ENCODE assay signal across 8 cellular contexts in the genomic region with DNA sequence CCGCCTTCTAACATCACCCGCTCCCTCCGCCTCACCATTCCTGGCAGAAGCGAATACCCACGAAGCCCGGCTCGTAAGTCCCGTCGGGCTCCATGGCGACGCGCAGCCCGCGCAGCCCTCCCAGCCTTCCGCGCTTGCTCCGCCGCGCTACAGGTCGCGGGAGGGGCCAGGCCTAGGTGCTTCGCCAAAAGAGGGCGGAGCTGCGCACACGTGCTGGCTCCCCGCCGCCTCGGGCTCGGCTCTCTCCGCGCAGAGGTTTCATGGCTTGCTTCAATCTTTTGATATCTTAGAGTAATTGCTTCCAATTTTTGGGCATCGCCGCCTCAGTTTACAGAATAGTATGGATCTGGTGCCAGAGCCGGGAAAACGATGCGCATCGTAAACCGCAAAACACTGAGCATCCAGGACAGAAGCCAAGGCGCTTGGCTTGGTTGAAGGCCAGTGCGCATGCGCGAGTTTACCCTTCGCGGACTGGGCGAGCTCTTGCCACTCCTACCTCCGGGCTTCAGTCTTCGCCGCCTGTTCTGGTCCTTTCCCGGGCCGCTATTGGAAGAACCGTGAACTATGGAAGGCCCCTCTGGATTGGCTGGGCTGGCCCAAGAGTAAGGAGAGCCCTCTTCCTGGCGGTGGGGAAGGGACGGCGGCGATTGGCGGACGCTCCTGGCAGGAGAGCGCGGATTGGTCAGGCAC. TPM values are rescaled to one million over a fixed set of nuclear protein-coding genes. Genes with fewer than 3 reads are reported as not detected.
DNase-seq lines count a peak whose midpoint lies in the region; ATAC-seq and TF ChIP-seq lines count a peak whose summit lies in the region.

TSS of gene POLR2I (minus strand) at position 113 of the 690 bp plus-strand sequence. CDS start at position 94, 19 bp downstream.

- BruUV-seq in PC-3 (replicated peaks; lab: Mats Ljungman, UMichigan), result no TSS peak

- peaks cover 18% of the 10 kb centered on the region; the same call in 1 of the 2 replicates for H3K4me1 ChIP-seq in PC-3 (ENCODE audit: insufficient read depth, low read length)
- H3K4me1 ChIP-seq in mucosa of descending colon (ENCODE audit: low read depth), result peaks cover 14% of the 10 kb centered on the region

- H3K27ac ChIP-seq in PC-3 (ENCODE audit: low read length), result peak within 1 kb of the TSS; percentile 66

- CTCF ChIA-PET in PC-3 (lab: Charles Lee), result interaction anchor here (0.7 to 1.0 kb wide), 2 partner anchors 59 to 184 kb away, joined by 3 to 5 read pairs; no protein-coding TSS in a partner anchor

- no peak for TF ChIP-seq EP300 in Ishikawa (IDR thresholded peaks at IDR 0.05; ENCODE audit: borderline replicate concordance)

- H3K36me3 ChIP-seq in PC-3 (ENCODE audit: low read depth, low read length) (no peaks in the 10 kb centered on the region), mucosa of descending colon (ENCODE audit: low read depth) (peaks cover 4% of the 10 kb centered on the region)

- peak within 1 kb of the TSS; percentile 96 for H3K4me2 ChIP-seq in PC-3 (ENCODE audit: low read length)

- H3K27me3 ChIP-seq in PC-3 (ENCODE audit: low read length), result no peaks in the 10 kb centered on the region

- TF ChIP-seq RAD21 in Ishikawa (IDR thresholded peaks at IDR 0.05; ENCODE audit: low read depth), result no peak

- ATAC-seq in GM21576 (IDR thresholded peaks at IDR 0.05; ENCODE audit: unreplicated experiment), result peak; percentile 87
- peak; percentile 90 for ATAC-seq in PC-3
- ATAC-seq in mucosa of descending colon, result peak; percentile 90

- no peaks in the 10 kb centered on the region for H4K20me1 ChIP-seq in PC-3 (ENCODE audit: low read length)

- H3K9me3 ChIP-seq in PC-3 (ENCODE audit: low read length) (no peaks in the 10 kb centered on the region), mucosa of descending colon (no peaks in the 10 kb centered on the region)

- peaks cover 28% of the 10 kb centered on the region for H3K79me2 ChIP-seq in PC-3 (ENCODE audit: low read length)

- DNase-seq in DMS114 treated with DMSO at 0.1 percent for 48 hours (lab: John Stamatoyannopoulos, UW; ENCODE audit: unreplicated experiment) (peak; percentile 99), PC-3 (peak; percentile 97), activated T-cell treated with anti-CD3 and anti-CD28 coated beads for 48 hours (ENCODE audit: low read depth) (peak; percentile 94), epithelial cell of esophagus (ENCODE audit: low read depth) (peak; percentile 100), mucosa of descending colon (peak; percentile 97 to 100 (median 99))
- DNase-seq in stimulated activated CD8-positive, alpha-beta memory T cell treated with anti-CD3 and anti-CD28 coated beads, Interleukin-4, amount 100 ng/mL, for 24 hours (ENCODE audit: low read depth), result peak; percentile 96

- TF ChIP-seq CTCF in PC-3 (conservative IDR thresholded peaks at IDR 0.05; ENCODE audit: low read depth, low read length) (no peak), epithelial cell of esophagus (IDR thresholded peaks at IDR 0.05; ENCODE audit: insufficient read depth, low read depth, low read length, missing control alignments) (no peak), mucosa of descending colon (IDR thresholded peaks at IDR 0.05) (no peak)

- H2AFZ ChIP-seq in PC-3 (ENCODE audit: low read length), result peak within 1 kb of the TSS; percentile 95

- intact Hi-C loops in PC-3 (cut with micrococcal nuclease), result no loop called here
- intact Hi-C loops in mucosa of descending colon (cut with DNase I, micrococcal nuclease), result no loop called here

- peak within 1 kb of the TSS; percentile 79 for H3K9ac ChIP-seq in PC-3 (ENCODE audit: low read length)

- POLR2A ChIA-PET in PC-3 (lab: Charles Lee; ENCODE audit: unreplicated experiment), result interaction anchor here (0.6 to 0.7 kb wide), 3 partner anchors 21 to 45 kb away, joined by 3 to 34 read pairs (median 5); no protein-coding TSS in a partner anchor

- H3K4me3 ChIP-seq in PC-3 (ENCODE audit: low read length) (peak within 1 kb of the TSS; percentile 73), epithelial cell of esophagus (ENCODE audit: low read length) (peak within 1 kb of the TSS; percentile 97), mucosa of descending colon (peak within 1 kb of the TSS; percentile 45)

- H3F3A ChIP-seq in PC-3 (ENCODE audit: low read length, unreplicated experiment), result no peaks in the 10 kb centered on the region

- H3K9me2 ChIP-seq in PC-3 (replicated peaks; ENCODE audit: low read length), result no peaks in the 10 kb centered on the region

TF ChIP-seq in Ishikawa, 13 proteins besides CTCF, POLR2A, EP300 and RAD21:
- TF ChIP-seq TCF12 (IDR thresholded peaks at IDR 0.05; ENCODE audit: low read depth), result no peak; the same call in 1 of the 2 replicates
- TF ChIP-seq CEBPB (IDR thresholded peaks at IDR 0.05), result no peak
- TF ChIP-seq TAF1 (IDR thresholded peaks at IDR 0.05; ENCODE audit: low read depth), result 0 out of 2 replicates have a peak, but pooled peaks have one; percentile 37
- peak; percentile 79 for TF ChIP-seq YY1 (IDR thresholded peaks at IDR 0.05; ENCODE audit: low read depth)
- 0 out of 2 replicates have a peak, but pooled peaks have one; percentile 25 for TF ChIP-seq FOXM1 (IDR thresholded peaks at IDR 0.05; ENCODE audit: borderline replicate concordance, low read depth)
- TF ChIP-seq, protein P1, sequence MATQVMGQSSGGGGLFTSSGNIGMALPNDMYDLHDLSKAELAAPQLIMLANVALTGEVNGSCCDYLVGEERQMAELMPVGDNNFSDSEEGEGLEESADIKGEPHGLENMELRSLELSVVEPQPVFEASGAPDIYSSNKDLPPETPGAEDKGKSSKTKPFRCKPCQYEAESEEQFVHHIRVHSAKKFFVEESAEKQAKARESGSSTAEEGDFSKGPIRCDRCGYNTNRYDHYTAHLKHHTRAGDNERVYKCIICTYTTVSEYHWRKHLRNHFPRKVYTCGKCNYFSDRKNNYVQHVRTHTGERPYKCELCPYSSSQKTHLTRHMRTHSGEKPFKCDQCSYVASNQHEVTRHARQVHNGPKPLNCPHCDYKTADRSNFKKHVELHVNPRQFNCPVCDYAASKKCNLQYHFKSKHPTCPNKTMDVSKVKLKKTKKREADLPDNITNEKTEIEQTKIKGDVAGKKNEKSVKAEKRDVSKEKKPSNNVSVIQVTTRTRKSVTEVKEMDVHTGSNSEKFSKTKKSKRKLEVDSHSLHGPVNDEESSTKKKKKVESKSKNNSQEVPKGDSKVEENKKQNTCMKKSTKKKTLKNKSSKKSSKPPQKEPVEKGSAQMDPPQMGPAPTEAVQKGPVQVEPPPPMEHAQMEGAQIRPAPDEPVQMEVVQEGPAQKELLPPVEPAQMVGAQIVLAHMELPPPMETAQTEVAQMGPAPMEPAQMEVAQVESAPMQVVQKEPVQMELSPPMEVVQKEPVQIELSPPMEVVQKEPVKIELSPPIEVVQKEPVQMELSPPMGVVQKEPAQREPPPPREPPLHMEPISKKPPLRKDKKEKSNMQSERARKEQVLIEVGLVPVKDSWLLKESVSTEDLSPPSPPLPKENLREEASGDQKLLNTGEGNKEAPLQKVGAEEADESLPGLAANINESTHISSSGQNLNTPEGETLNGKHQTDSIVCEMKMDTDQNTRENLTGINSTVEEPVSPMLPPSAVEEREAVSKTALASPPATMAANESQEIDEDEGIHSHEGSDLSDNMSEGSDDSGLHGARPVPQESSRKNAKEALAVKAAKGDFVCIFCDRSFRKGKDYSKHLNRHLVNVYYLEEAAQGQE (IDR thresholded peaks at IDR 0.05; ENCODE audit: low read depth), result no peak
- no peak for TF ChIP-seq CREB1 (IDR thresholded peaks at IDR 0.05; ENCODE audit: low read depth)
- TF ChIP-seq, protein P2, sequence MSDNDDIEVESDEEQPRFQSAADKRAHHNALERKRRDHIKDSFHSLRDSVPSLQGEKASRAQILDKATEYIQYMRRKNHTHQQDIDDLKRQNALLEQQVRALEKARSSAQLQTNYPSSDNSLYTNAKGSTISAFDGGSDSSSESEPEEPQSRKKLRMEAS (IDR thresholded peaks at IDR 0.05), result peak; percentile 100
- TF ChIP-seq NFIC (IDR thresholded peaks at IDR 0.05), result 0 out of 2 replicates have a peak, but pooled peaks have one; percentile 39
- TF ChIP-seq EGR1 (IDR thresholded peaks at IDR 0.05), result no peak
- TF ChIP-seq TEAD4 (IDR thresholded peaks at IDR 0.05), result 0 out of 2 replicates have a peak, but pooled peaks have one; percentile 22
- TF ChIP-seq, protein P3, sequence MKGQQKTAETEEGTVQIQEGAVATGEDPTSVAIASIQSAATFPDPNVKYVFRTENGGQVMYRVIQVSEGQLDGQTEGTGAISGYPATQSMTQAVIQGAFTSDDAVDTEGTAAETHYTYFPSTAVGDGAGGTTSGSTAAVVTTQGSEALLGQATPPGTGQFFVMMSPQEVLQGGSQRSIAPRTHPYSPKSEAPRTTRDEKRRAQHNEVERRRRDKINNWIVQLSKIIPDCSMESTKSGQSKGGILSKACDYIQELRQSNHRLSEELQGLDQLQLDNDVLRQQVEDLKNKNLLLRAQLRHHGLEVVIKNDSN (IDR thresholded peaks at IDR 0.05), result peak; percentile 89
- TF ChIP-seq ZBTB7A (IDR thresholded peaks at IDR 0.05; ENCODE audit: low read depth), result no peak
TF ChIP-seq in Ishikawa: peak in this region for 7.

RNA-seq across cellular contexts. Expression of gene POLR2I, which starts in this region (rescaled TPM):
- 191 and 250 TPM in 2 replicates for total RNA-seq in PC-3 (2014; rRNA removed)
- total RNA-seq in mucosa of descending colon, result 10 to 100 TPM; 42.7 to 66.4 (median 47.4) TPM

Comparison
In these comparisons a context has a peak if more than half of its experiments do, and no peak if none do; other contexts are left out.
1. Peak in every context shown above with its lines: DNase-seq, ATAC-seq, H3K4me3 ChIP-seq and H3K27ac ChIP-seq.
2. H3K4me3 ChIP-seq: peak in every context shown above with its lines; median percentile 97 in epithelial cell of esophagus; 73 in PC-3; 45 in mucosa of descending colon.